In genomic region chr6:90365565-90366219, GRCh38 we compare ENCODE assay signal across 17 cellular contexts.
"Had no signal": no experiment of that assay in that cellular context is flagged by ENCODE, and none has a peak within 500 bp of the region (broad histone marks: within the 10 kb centered on the region; RNA-seq: fewer than 3 reads in every experiment).

No MANE protein-coding gene starts in this region.

- H3K27ac Mint-ChIP-seq: immature natural killer cell; naive thymus-derived CD4-positive, alpha-beta T cell had no signal

- H3K27me3 ChIP-seq: esophagus squamous epithelium, gastroesophageal sphincter, ovary had no signal

- DNase-seq: effector memory CD4-positive, alpha-beta T cell; esophagus squamous epithelium; foreskin fibroblast; immature natural killer cell; left ventricle myocardium inferior; mesenchymal stem cell; naive thymus-derived CD4-positive, alpha-beta T cell; nucleus accumbens; ovary; right cardiac atrium; stimulated activated CD4-positive, alpha-beta T cell treated with anti-CD3 and anti-CD28 coated beads, Interleukin-2, amount 100 ng/mL, for 48 hours; stimulated activated naive CD4-positive, alpha-beta T cell treated with Interleukin-2 at 50 U/mL for 16 hours had no signal

- H3K4me2 ChIP-seq: smooth muscle cell had no signal

- H3K9me3 ChIP-seq: esophagus squamous epithelium, gastroesophageal sphincter, ovary had no signal

- H3K27ac ChIP-seq: epithelial cell of prostate, esophagus squamous epithelium, gastroesophageal sphincter, left ventricle myocardium inferior, ovary had no signal

- H3K9me3 Mint-ChIP-seq: immature natural killer cell; naive thymus-derived CD4-positive, alpha-beta T cell had no signal

- ATAC-seq: gastroesophageal sphincter; naive thymus-derived CD4-positive, alpha-beta T cell; right cardiac atrium had no signal

- H3K36me3 Mint-ChIP-seq: immature natural killer cell; naive thymus-derived CD4-positive, alpha-beta T cell had no signal

- H3K36me3 ChIP-seq: esophagus squamous epithelium, gastroesophageal sphincter, left ventricle myocardium inferior, ovary had no signal

- H3K4me3 Mint-ChIP-seq: immature natural killer cell; naive thymus-derived CD4-positive, alpha-beta T cell; neural crest cell had no signal

- H3K4me3 ChIP-seq: esophagus squamous epithelium, gastroesophageal sphincter, left ventricle myocardium inferior, lung, ovary, smooth muscle cell had no signal
